1 cellular context compared by ENCODE assay signal in the genomic region with DNA sequence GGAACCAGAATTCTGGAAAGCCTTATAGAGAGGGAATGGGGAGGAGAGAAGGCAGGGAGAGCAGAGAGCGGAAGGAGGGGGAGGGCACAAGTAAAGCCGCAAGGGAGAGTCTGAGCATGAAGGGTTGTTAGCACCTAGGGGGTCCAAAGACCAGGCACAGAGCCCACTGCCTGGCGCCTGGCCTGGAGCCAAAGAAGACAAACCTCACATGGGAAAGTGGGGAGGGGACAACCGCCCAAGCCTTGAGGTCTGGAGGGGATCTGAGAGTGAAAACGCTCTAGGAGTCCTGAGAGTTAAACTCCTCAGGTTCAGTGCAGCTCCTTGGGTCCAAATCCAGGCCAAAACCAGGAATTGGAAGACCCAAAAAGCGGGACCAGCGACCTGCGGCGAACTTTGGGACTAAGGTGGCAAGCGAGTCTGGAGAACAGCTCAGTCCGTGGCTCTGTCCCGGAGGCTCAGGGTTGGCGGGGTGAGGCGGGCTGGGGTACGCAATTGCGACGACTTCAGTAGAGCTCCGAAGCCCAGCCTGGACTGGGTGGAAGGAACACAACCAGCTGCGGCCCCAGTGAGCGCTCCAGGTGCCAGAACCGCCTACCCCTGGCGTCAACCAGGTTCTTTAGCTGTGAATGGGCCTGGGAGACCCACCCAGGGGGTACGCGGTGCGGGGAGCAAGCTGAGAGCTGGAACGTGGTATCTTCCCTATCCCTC.
A peak's percentile ranks its signal among the peaks of the same experiment; 100 is the strongest.
TF ChIP-seq lines count a peak whose summit lies in the region.

No MANE protein-coding gene starts in this region.

TF ChIP-seq in H1, 55 proteins besides CTCF, POLR2A, EP300 and RAD21:
- TF ChIP-seq SUZ12 (IDR thresholded peaks at IDR 0.05; ENCODE audit: low read length) = peak; percentile 40; the same call in 1 of the 2 replicates
- peak; percentile 41 for TF ChIP-seq EZH2 (IDR thresholded peaks at IDR 0.05; ENCODE audit: low read depth, low read length, severe bottlenecking)
- TF ChIP-seq KDM1A (IDR thresholded peaks at IDR 0.05; ENCODE audit: borderline replicate concordance, low read length) = no peak
- peak; percentile 71 for TF ChIP-seq KDM4A (IDR thresholded peaks at IDR 0.05; ENCODE audit: low read depth, low read length, severe bottlenecking)
- TF ChIP-seq ASH2L (IDR thresholded peaks at IDR 0.05; ENCODE audit: low read length) = no peak
- TF ChIP-seq SP1 (IDR thresholded peaks at IDR 0.05; ENCODE audit: low read depth, low read length) = no peak
- no peak for TF ChIP-seq TEAD4 (IDR thresholded peaks at IDR 0.05; ENCODE audit: low read depth, low read length)
- TF ChIP-seq TBP (IDR thresholded peaks at IDR 0.05; ENCODE audit: low read depth, low read length) = no peak
- peak; percentile 41 for TF ChIP-seq SAP30 (IDR thresholded peaks at IDR 0.05; ENCODE audit: insufficient read depth, insufficient replicate concordance, low read length)
- no peak for TF ChIP-seq SIN3A (conservative IDR thresholded peaks at IDR 0.05 in 1 of 2, IDR thresholded peaks at IDR 0.05 in 1 of 2; ENCODE audit: low read depth in 1 of 2, low read length in 2 of 2)
- no peak for TF ChIP-seq SP2 (IDR thresholded peaks at IDR 0.05; ENCODE audit: low read length)
- TF ChIP-seq FOSL1 (IDR thresholded peaks at IDR 0.05; ENCODE audit: insufficient read depth, low read depth, low read length) = no peak
- no peak for TF ChIP-seq HDAC2 (IDR thresholded peaks at IDR 0.05; ENCODE audit: borderline replicate concordance in 1 of 2, low read depth in 2 of 2, low read length in 2 of 2)
- TF ChIP-seq EGR1 (IDR thresholded peaks at IDR 0.05; ENCODE audit: borderline replicate concordance, low read depth, low read length) = peak; percentile 2; the same call in 1 of the 2 replicates
- TF ChIP-seq CBX8 (IDR thresholded peaks at IDR 0.05; ENCODE audit: borderline replicate concordance, low read depth, low read length) = no peak
- no peak for TF ChIP-seq TAF7 (optimal IDR thresholded peaks at IDR 0.05; ENCODE audit: borderline replicate concordance, low read depth, low read length)
- no peak for TF ChIP-seq CHD7 (IDR thresholded peaks at IDR 0.05; ENCODE audit: insufficient replicate concordance, low read length)
- TF ChIP-seq CEBPB (IDR thresholded peaks at IDR 0.05; ENCODE audit: low read depth, low read length) = no peak
- TF ChIP-seq E2F6 (IDR thresholded peaks at IDR 0.05) = no peak
- TF ChIP-seq PHF8 (conservative IDR thresholded peaks at IDR 0.05; ENCODE audit: low read depth, low read length) = no peak
- TF ChIP-seq BACH1 (IDR thresholded peaks at IDR 0.05; ENCODE audit: low read length) = no peak
